Comparison of ENCODE assay signal across 1 cellular context in the genomic region with DNA sequence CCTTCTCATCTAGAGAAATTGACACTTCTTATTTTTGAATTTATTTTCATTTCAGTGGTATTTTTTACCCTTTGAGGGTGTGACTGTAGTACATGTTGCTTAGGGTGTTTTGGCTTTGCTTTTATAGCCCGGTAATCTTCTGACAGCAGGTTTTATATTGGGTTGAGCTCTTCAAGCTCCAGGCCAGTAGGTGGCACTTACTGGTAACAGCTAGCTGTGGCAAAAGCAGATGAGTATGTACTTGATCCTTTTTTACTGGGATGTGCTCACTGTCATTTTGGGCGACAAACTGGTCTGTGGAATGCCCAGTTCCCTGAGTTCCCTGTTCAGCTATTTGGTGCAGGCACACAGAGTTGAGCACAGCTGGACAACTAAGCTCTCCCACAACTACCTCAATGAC.
TF ChIP-seq lines count a peak whose summit lies in the region.

No MANE protein-coding gene starts in this region.

TF ChIP-seq in HCT116, 20 proteins besides CTCF, POLR2A, EP300 and RAD21 (continued from another document):
- TF ChIP-seq, protein P1, sequence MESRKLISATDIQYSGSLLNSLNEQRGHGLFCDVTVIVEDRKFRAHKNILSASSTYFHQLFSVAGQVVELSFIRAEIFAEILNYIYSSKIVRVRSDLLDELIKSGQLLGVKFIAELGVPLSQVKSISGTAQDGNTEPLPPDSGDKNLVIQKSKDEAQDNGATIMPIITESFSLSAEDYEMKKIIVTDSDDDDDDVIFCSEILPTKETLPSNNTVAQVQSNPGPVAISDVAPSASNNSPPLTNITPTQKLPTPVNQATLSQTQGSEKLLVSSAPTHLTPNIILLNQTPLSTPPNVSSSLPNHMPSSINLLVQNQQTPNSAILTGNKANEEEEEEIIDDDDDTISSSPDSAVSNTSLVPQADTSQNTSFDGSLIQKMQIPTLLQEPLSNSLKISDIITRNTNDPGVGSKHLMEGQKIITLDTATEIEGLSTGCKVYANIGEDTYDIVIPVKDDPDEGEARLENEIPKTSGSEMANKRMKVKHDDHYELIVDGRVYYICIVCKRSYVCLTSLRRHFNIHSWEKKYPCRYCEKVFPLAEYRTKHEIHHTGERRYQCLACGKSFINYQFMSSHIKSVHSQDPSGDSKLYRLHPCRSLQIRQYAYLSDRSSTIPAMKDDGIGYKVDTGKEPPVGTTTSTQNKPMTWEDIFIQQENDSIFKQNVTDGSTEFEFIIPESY (IDR thresholded peaks at IDR 0.05; ENCODE audit: extremely low read depth, insufficient replicate concordance, low read length) = no peak
- no peak for TF ChIP-seq SP1 (IDR thresholded peaks at IDR 0.05; ENCODE audit: low read depth)
